In the genomic region with DNA sequence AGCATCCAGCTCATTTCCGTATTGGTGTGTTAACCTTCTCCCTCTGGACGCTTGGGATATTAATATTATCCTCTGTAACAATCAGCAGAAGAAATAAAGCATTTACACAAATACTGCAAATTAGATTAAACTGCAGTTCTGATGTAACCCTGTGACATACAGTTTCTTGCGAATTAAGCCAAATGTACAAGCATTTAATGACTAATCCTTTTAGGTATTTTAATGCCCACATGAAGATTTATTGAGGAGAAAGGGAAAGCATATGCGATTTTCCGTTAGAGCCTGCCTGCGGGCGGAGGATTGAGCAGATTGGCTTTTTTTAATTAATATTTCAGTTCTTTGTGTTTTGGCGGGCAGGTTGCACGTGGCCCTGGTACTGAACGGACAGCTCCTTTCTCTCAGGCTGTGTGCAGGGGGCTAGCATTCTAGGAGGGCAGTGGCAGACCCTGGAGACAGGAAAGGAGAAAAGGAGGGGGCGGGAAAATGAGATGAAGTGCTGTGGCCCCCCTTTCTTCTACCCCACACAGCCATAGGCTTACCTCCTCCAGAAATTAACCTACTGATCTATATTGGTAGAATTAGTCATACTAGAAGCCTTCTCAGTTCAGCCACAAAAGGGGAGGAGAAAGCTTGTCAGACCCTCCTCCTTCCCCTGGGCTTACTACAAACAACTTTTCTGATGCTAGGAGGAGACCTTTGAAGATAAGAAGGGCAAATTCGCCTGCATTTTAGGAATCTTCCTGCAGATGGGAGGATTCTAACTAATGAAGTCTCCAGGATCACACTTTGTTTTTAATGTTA, we compare ENCODE assay signal across 1 cellular context.
TF ChIP-seq lines count a peak whose summit lies in the region.

No MANE protein-coding gene starts in this region.

TF ChIP-seq in WTC11, 78 proteins besides CTCF, POLR2A, EP300 and RAD21 (continued from another document):
- TF ChIP-seq ZNF532 (CRISPR knock-in tag; IDR thresholded peaks at IDR 0.05; ENCODE audit: borderline replicate concordance) (no peak), ZNF219 (CRISPR knock-in tag; IDR thresholded peaks at IDR 0.05; ENCODE audit: borderline replicate concordance) (no peak), ZNF416 (CRISPR knock-in tag; IDR thresholded peaks at IDR 0.05) (no peak), ZNF232 (CRISPR knock-in tag; IDR thresholded peaks at IDR 0.05) (no peak), SMAD4 (CRISPR knock-in tag; IDR thresholded peaks at IDR 0.05) (no peak), ELF4 (CRISPR knock-in tag; IDR thresholded peaks at IDR 0.05; ENCODE audit: low read depth) (no peak), ESRRA (CRISPR knock-in tag; IDR thresholded peaks at IDR 0.05; ENCODE audit: borderline replicate concordance) (no peak)
- TF ChIP-seq, protein P1, sequence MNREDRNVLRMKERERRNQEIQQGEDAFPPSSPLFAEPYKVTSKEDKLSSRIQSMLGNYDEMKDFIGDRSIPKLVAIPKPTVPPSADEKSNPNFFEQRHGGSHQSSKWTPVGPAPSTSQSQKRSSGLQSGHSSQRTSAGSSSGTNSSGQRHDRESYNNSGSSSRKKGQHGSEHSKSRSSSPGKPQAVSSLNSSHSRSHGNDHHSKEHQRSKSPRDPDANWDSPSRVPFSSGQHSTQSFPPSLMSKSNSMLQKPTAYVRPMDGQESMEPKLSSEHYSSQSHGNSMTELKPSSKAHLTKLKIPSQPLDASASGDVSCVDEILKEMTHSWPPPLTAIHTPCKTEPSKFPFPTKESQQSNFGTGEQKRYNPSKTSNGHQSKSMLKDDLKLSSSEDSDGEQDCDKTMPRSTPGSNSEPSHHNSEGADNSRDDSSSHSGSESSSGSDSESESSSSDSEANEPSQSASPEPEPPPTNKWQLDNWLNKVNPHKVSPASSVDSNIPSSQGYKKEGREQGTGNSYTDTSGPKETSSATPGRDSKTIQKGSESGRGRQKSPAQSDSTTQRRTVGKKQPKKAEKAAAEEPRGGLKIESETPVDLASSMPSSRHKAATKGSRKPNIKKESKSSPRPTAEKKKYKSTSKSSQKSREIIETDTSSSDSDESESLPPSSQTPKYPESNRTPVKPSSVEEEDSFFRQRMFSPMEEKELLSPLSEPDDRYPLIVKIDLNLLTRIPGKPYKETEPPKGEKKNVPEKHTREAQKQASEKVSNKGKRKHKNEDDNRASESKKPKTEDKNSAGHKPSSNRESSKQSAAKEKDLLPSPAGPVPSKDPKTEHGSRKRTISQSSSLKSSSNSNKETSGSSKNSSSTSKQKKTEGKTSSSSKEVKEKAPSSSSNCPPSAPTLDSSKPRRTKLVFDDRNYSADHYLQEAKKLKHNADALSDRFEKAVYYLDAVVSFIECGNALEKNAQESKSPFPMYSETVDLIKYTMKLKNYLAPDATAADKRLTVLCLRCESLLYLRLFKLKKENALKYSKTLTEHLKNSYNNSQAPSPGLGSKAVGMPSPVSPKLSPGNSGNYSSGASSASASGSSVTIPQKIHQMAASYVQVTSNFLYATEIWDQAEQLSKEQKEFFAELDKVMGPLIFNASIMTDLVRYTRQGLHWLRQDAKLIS (CRISPR knock-in tag; IDR thresholded peaks at IDR 0.05; ENCODE audit: borderline replicate concordance), result no peak
- TF ChIP-seq, protein P2, sequence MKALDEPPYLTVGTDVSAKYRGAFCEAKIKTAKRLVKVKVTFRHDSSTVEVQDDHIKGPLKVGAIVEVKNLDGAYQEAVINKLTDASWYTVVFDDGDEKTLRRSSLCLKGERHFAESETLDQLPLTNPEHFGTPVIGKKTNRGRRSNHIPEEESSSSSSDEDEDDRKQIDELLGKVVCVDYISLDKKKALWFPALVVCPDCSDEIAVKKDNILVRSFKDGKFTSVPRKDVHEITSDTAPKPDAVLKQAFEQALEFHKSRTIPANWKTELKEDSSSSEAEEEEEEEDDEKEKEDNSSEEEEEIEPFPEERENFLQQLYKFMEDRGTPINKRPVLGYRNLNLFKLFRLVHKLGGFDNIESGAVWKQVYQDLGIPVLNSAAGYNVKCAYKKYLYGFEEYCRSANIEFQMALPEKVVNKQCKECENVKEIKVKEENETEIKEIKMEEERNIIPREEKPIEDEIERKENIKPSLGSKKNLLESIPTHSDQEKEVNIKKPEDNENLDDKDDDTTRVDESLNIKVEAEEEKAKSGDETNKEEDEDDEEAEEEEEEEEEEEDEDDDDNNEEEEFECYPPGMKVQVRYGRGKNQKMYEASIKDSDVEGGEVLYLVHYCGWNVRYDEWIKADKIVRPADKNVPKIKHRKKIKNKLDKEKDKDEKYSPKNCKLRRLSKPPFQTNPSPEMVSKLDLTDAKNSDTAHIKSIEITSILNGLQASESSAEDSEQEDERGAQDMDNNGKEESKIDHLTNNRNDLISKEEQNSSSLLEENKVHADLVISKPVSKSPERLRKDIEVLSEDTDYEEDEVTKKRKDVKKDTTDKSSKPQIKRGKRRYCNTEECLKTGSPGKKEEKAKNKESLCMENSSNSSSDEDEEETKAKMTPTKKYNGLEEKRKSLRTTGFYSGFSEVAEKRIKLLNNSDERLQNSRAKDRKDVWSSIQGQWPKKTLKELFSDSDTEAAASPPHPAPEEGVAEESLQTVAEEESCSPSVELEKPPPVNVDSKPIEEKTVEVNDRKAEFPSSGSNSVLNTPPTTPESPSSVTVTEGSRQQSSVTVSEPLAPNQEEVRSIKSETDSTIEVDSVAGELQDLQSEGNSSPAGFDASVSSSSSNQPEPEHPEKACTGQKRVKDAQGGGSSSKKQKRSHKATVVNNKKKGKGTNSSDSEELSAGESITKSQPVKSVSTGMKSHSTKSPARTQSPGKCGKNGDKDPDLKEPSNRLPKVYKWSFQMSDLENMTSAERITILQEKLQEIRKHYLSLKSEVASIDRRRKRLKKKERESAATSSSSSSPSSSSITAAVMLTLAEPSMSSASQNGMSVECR (CRISPR knock-in tag; IDR thresholded peaks at IDR 0.05; ENCODE audit: borderline replicate concordance), result 0 out of 2 replicates have a peak, but pooled peaks have one; percentile 22
- TF ChIP-seq, protein P3, sequence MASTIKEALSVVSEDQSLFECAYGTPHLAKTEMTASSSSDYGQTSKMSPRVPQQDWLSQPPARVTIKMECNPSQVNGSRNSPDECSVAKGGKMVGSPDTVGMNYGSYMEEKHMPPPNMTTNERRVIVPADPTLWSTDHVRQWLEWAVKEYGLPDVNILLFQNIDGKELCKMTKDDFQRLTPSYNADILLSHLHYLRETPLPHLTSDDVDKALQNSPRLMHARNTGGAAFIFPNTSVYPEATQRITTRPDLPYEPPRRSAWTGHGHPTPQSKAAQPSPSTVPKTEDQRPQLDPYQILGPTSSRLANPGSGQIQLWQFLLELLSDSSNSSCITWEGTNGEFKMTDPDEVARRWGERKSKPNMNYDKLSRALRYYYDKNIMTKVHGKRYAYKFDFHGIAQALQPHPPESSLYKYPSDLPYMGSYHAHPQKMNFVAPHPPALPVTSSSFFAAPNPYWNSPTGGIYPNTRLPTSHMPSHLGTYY (CRISPR knock-in tag; IDR thresholded peaks at IDR 0.05), result no peak
- TF ChIP-seq, protein P4, sequence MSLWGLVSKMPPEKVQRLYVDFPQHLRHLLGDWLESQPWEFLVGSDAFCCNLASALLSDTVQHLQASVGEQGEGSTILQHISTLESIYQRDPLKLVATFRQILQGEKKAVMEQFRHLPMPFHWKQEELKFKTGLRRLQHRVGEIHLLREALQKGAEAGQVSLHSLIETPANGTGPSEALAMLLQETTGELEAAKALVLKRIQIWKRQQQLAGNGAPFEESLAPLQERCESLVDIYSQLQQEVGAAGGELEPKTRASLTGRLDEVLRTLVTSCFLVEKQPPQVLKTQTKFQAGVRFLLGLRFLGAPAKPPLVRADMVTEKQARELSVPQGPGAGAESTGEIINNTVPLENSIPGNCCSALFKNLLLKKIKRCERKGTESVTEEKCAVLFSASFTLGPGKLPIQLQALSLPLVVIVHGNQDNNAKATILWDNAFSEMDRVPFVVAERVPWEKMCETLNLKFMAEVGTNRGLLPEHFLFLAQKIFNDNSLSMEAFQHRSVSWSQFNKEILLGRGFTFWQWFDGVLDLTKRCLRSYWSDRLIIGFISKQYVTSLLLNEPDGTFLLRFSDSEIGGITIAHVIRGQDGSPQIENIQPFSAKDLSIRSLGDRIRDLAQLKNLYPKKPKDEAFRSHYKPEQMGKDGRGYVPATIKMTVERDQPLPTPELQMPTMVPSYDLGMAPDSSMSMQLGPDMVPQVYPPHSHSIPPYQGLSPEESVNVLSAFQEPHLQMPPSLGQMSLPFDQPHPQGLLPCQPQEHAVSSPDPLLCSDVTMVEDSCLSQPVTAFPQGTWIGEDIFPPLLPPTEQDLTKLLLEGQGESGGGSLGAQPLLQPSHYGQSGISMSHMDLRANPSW (CRISPR knock-in tag; conservative IDR thresholded peaks at IDR 0.05; ENCODE audit: low read depth), result no peak
